ENCODE assay signal across 11 cellular contexts in genomic region chr3:17501745-17502144, GRCh38.
"Had no signal": no experiment of that assay in that cellular context is flagged by ENCODE, and none has a peak within 500 bp of the region (broad histone marks: within the 10 kb centered on the region; RNA-seq: fewer than 3 reads in every experiment).

No MANE protein-coding gene starts in this region.

- H3K9ac ChIP-seq: GM23248 had no signal

- H2AFZ ChIP-seq: GM23248, GM23338 had no signal

- ATAC-seq: GM23338, HCT116 had no signal

- H3K27ac ChIP-seq: GM23248 had no signal

- DNase-seq: GM23248, GOT3, H7, H9, HCEC 1CT, HFFc6 had no signal

- H3K4me2 ChIP-seq: GM23338 had no signal

- H3K9me3 ChIP-seq: HAP-1 had no signal

- FAIRE-seq: H1, H54 had no signal

- H3K36me3 ChIP-seq: HAP-1 had no signal

- H3K4me1 ChIP-seq: HAP-1 had no signal

- H3K4me3 ChIP-seq: GM23248, GM23338, HAP-1 had no signal
